Comparison of ENCODE assay signal across 8 cellular contexts in genomic region chr17:76736349-76737081, GRCh38. TPM values are rescaled to one million over a fixed set of nuclear protein-coding genes. Genes with fewer than 3 reads are reported as not detected.
DNase-seq lines count a peak whose midpoint lies in the region; ATAC-seq, FAIRE-seq and TF ChIP-seq lines count a peak whose summit lies in the region.

No MANE protein-coding gene starts in this region.

- H3K4me1 ChIP-seq in GM23338 (ENCODE audit: insufficient read depth), result peaks cover 12% of the 10 kb centered on the region; the same call in 1 of the 2 replicates
- peaks cover 0 to 50% (median 15%) of the 10 kb centered on the region in 4 donors for H3K4me1 ChIP-seq in right lobe of liver

- H3K27ac ChIP-seq in GM23338 (ENCODE audit: low read depth) (peak overlapping the region; percentile 91), right lobe of liver (peak overlapping the region; percentile 96 to 99 (median 96))

- peak; percentile 16 for ATAC-seq in GM23338
- peak; percentile 19 to 48 (median 44) for ATAC-seq in right lobe of liver

- H3K4me3 Mint-ChIP-seq in GM23338, result peak overlapping the region; percentile 99
- H3K4me3 Mint-ChIP-seq in activated CD4-positive, alpha-beta T cell treated with anti-CD3 and anti-CD28 coated beads, Interleukin-2, amount 10 ng/mL, durations not matched to agents 7 days and 5 days, result peak overlapping the region; percentile 88
- peak overlapping the region; percentile 92 for H3K4me3 Mint-ChIP-seq in dendritic cell treated with granulocyte-macrophage colony-stimulating factor and Interleukin-4, amounts not matched to agents 40 ng/mL and 50 ng/mL, for 4 days

- H3K27me3 ChIP-seq in GM23338 (ENCODE audit: insufficient read depth) (no peaks in the 10 kb centered on the region), right lobe of liver (no peaks in the 10 kb centered on the region)

- H3K4me3 ChIP-seq in GM23338 (peak overlapping the region; percentile 97), NB4 (ENCODE audit: low read depth, low read length) (peak overlapping the region; percentile 100), right lobe of liver (peak overlapping the region; percentile 95 to 100 (median 97))

- peaks cover 56% of the 10 kb centered on the region for H3K79me2 ChIP-seq in GM23338 (replicated peaks; ENCODE audit: insufficient read depth)

- H3K4me2 ChIP-seq in GM23338, result peak overlapping the region; percentile 99

- peaks cover 57% of the 10 kb centered on the region for H3K36me3 Mint-ChIP-seq in GM23338 (ENCODE audit: low read depth)
- H3K36me3 Mint-ChIP-seq in activated CD4-positive, alpha-beta T cell treated with anti-CD3 and anti-CD28 coated beads, Interleukin-2, amount 10 ng/mL, durations not matched to agents 7 days and 5 days (ENCODE audit: low read depth), result peaks cover 48% of the 10 kb centered on the region
- H3K36me3 Mint-ChIP-seq in dendritic cell treated with granulocyte-macrophage colony-stimulating factor and Interleukin-4, amounts not matched to agents 40 ng/mL and 50 ng/mL, for 4 days (ENCODE audit: low read depth), result peaks cover 78% of the 10 kb centered on the region

- no peak for FAIRE-seq in GM19239 (lab: Jason Lieb, UNC)

- peaks cover 25% of the 10 kb centered on the region for H3K27me3 Mint-ChIP-seq in GM23338 (ENCODE audit: insufficient read depth, low read depth, poor library complexity)
- H3K27me3 Mint-ChIP-seq in activated CD4-positive, alpha-beta T cell treated with anti-CD3 and anti-CD28 coated beads, Interleukin-2, amount 10 ng/mL, durations not matched to agents 7 days and 5 days, result no peaks in the 10 kb centered on the region
- H3K27me3 Mint-ChIP-seq in dendritic cell treated with granulocyte-macrophage colony-stimulating factor and Interleukin-4, amounts not matched to agents 40 ng/mL and 50 ng/mL, for 4 days, result no peaks in the 10 kb centered on the region

- H3K4me1 Mint-ChIP-seq in GM23338, result peaks cover 26% of the 10 kb centered on the region
- H3K4me1 Mint-ChIP-seq in activated CD4-positive, alpha-beta T cell treated with anti-CD3 and anti-CD28 coated beads, Interleukin-2, amount 10 ng/mL, durations not matched to agents 7 days and 5 days, result peaks cover 52% of the 10 kb centered on the region
- peaks cover 34% of the 10 kb centered on the region for H3K4me1 Mint-ChIP-seq in dendritic cell treated with granulocyte-macrophage colony-stimulating factor and Interleukin-4, amounts not matched to agents 40 ng/mL and 50 ng/mL, for 4 days (ENCODE audit: low read depth)

- peaks cover 40% of the 10 kb centered on the region for H3F3A ChIP-seq in GM23338 (replicated peaks; ENCODE audit: low read depth)

- POLR2A ChIA-PET in activated CD4-positive, alpha-beta T cell treated with anti-CD3 and anti-CD28 coated beads, Interleukin-2, amount 10 ng/mL, durations not matched to agents 7 days and 5 days (lab: Charles Lee), result interaction anchor here (1.0 to 1.3 kb wide), 2 partner anchors 9 to 44 kb away, joined by 3 to 4 read pairs; no protein-coding TSS in a partner anchor

- CTCF ChIA-PET in activated CD4-positive, alpha-beta T cell treated with anti-CD3 and anti-CD28 coated beads, Interleukin-2, amount 10 ng/mL, durations not matched to agents 7 days and 5 days (lab: Charles Lee), result interaction anchor here (0.9 to 1.2 kb wide), 3 partner anchors 9 to 214 kb away, joined by 3 to 4 read pairs (median 4); no protein-coding TSS in a partner anchor

- H2AFZ ChIP-seq in GM23338, result no peak overlapping the region

- intact Hi-C loops in dendritic cell treated with granulocyte-macrophage colony-stimulating factor and Interleukin-4, amounts not matched to agents 40 ng/mL and 50 ng/mL, for 4 days (cut with micrococcal nuclease), result loop anchor here (2.0 kb wide), 1 partner anchor 404 kb away; the partner anchor contains the start of gene SEC14L1
- intact Hi-C loops in right lobe of liver (cut with DNase I), result no loop called here

- H3K9me3 Mint-ChIP-seq in GM23338, result peaks cover 9% of the 10 kb centered on the region; the same call in 2 of the 3 replicates
- H3K9me3 Mint-ChIP-seq in activated CD4-positive, alpha-beta T cell treated with anti-CD3 and anti-CD28 coated beads, Interleukin-2, amount 10 ng/mL, durations not matched to agents 7 days and 5 days, result no peaks in the 10 kb centered on the region
- H3K9me3 Mint-ChIP-seq in dendritic cell treated with granulocyte-macrophage colony-stimulating factor and Interleukin-4, amounts not matched to agents 40 ng/mL and 50 ng/mL, for 4 days, result no peaks in the 10 kb centered on the region

- no peaks in the 10 kb centered on the region for H3K9me3 ChIP-seq in right lobe of liver

- peaks cover 28% of the 10 kb centered on the region for H4K20me1 ChIP-seq in GM23338 (replicated peaks; ENCODE audit: insufficient read depth)

- TF ChIP-seq POLR2A in NB4 (IDR thresholded peaks at IDR 0.05; ENCODE audit: extremely low read depth, insufficient read length) (peak; percentile 29), right lobe of liver (IDR thresholded peaks at IDR 0.05) (peak; percentile 9)

- no peaks in the 10 kb centered on the region for H3K9me2 ChIP-seq in GM23338 (ENCODE audit: insufficient read depth)

- no CpG with 5 or more reads among the region's 117 CpGs for WGBS in right lobe of liver (ENCODE audit: insufficient coverage, low coverage, low lambda C conversion rate, missing lambda C conversion rate)

- TF ChIP-seq CTCF in GM23338 (conservative IDR thresholded peaks at IDR 0.05; ENCODE audit: low read depth in 2 of 2), result peak in 1 of 2 experiments; percentile 21; a peak in 1 of 4 replicates
- TF ChIP-seq CTCF in NB4 (IDR thresholded peaks at IDR 0.05; ENCODE audit: low read depth, low read length), result no peak
- peak in 2 of 4 donors; percentile 16 to 24 for TF ChIP-seq CTCF in right lobe of liver (IDR thresholded peaks at IDR 0.05)

- peak overlapping the region; percentile 99 for H3K27ac Mint-ChIP-seq in GM23338
- H3K27ac Mint-ChIP-seq in activated CD4-positive, alpha-beta T cell treated with anti-CD3 and anti-CD28 coated beads, Interleukin-2, amount 10 ng/mL, durations not matched to agents 7 days and 5 days, result peak overlapping the region; percentile 99
- peak overlapping the region; percentile 96 for H3K27ac Mint-ChIP-seq in dendritic cell treated with granulocyte-macrophage colony-stimulating factor and Interleukin-4, amounts not matched to agents 40 ng/mL and 50 ng/mL, for 4 days

- DNase-seq in ELF-1 (ENCODE audit: low read depth, low spot score), result peak; percentile 64
- DNase-seq in GM23338 (ENCODE audit: low spot score), result peak; percentile 63
- DNase-seq in NB4 (ENCODE audit: low read depth), result peak; percentile 65
- DNase-seq in activated CD4-positive, alpha-beta T cell treated with anti-CD3 and anti-CD28 coated beads, Interleukin-2, amount 10 ng/mL, durations not matched to agents 7 days and 5 days, result peak; percentile 71
- DNase-seq in right lobe of liver, result peak; percentile 79 to 86 (median 82)
- DNase-seq in stimulated activated CD4-positive, alpha-beta T cell treated with anti-CD3 and anti-CD28 coated beads, Interleukin-4, amount 100 ng/mL, for 4 hours, result peak; percentile 67 to 69
- DNase-seq in GM19239 (ENCODE audit: insufficient read length, low spot score), result no peak

- H3K36me3 ChIP-seq in GM23338 (ENCODE audit: insufficient read depth), result peaks cover 34% of the 10 kb centered on the region
- H3K36me3 ChIP-seq in right lobe of liver, result peaks cover 0 to 43% (median 17%) of the 10 kb centered on the region in 4 donors

TF ChIP-seq in GM23338, 12 proteins besides CTCF, POLR2A, EP300 and RAD21 (continues in another document):
- no peak for TF ChIP-seq JUNB (IDR thresholded peaks at IDR 0.05; ENCODE audit: unreplicated experiment)

RNA-seq across cellular contexts. Expression of gene SRSF2, which starts 0.6 kb away (rescaled TPM):
- total RNA-seq in GM23338 (2014; rRNA removed; shearing (Covaris generic)), result 524 and 547 TPM in 2 replicates
- polyA plus RNA-seq in GM23338 (2016; fragmentation: Nextera tagmentation; extraction: Ambion mirVana), result 305 and 317 TPM in 2 replicates
- 100 to 1,000 TPM; 398 to 443 TPM for total RNA-seq in activated CD4-positive, alpha-beta T cell treated with anti-CD3 and anti-CD28 coated beads, Interleukin-2, amount 10 ng/mL, durations not matched to agents 7 days and 5 days
- total RNA-seq in right lobe of liver, result 100 to 1,000 TPM in 1 of 6 experiments, 10 to 100 TPM in 5; 62.4 to 106 (median 86.0) TPM

RNA-seq across cellular contexts. Expression of gene MFSD11, which starts 1.4 kb away (rescaled TPM):
- 25.5 and 35.3 TPM in 2 replicates for total RNA-seq in GM23338 (2014; rRNA removed; shearing (Covaris generic))
- 9.3 and 10.2 TPM in 2 replicates for polyA plus RNA-seq in GM23338 (2016; fragmentation: Nextera tagmentation; extraction: Ambion mirVana)
- total RNA-seq in activated CD4-positive, alpha-beta T cell treated with anti-CD3 and anti-CD28 coated beads, Interleukin-2, amount 10 ng/mL, durations not matched to agents 7 days and 5 days, result 10 to 100 TPM; 21.8 to 27.7 TPM
- total RNA-seq in right lobe of liver, result 10 to 100 TPM in 5 of 6 experiments, 1 to 10 TPM in 1; 8.5 to 16.3 (median 15.3) TPM

RNA-seq across cellular contexts. Expression of gene METTL23, which starts 9.9 kb away (rescaled TPM):
- 41.6 and 43.2 TPM in 2 replicates for total RNA-seq in GM23338 (2014; rRNA removed; shearing (Covaris generic))
- 51.6 and 55.9 TPM in 2 replicates for polyA plus RNA-seq in GM23338 (2016; fragmentation: Nextera tagmentation; extraction: Ambion mirVana)
- 10 to 100 TPM; 33.0 to 35.7 TPM for total RNA-seq in activated CD4-positive, alpha-beta T cell treated with anti-CD3 and anti-CD28 coated beads, Interleukin-2, amount 10 ng/mL, durations not matched to agents 7 days and 5 days
- 10 to 100 TPM; 16.0 to 25.0 (median 18.7) TPM for total RNA-seq in right lobe of liver

RNA-seq across cellular contexts. Expression of gene JMJD6, which starts 10.1 kb away (rescaled TPM):
- total RNA-seq in GM23338 (2014; rRNA removed; shearing (Covaris generic)), result 11.3 and 12.8 TPM in 2 replicates
- 11.4 and 12.7 TPM in 2 replicates for polyA plus RNA-seq in GM23338 (2016; fragmentation: Nextera tagmentation; extraction: Ambion mirVana)
- 10 to 100 TPM; 42.9 to 51.3 TPM for total RNA-seq in activated CD4-positive, alpha-beta T cell treated with anti-CD3 and anti-CD28 coated beads, Interleukin-2, amount 10 ng/mL, durations not matched to agents 7 days and 5 days
- 10 to 100 TPM in 5 of 6 experiments, 1 to 10 TPM in 1; 10.0 to 15.8 (median 11.1) TPM for total RNA-seq in right lobe of liver

RNA-seq across cellular contexts. Expression of gene MXRA7, which starts 25.8 kb away (rescaled TPM):
- 29.2 and 46.6 TPM in 2 replicates for total RNA-seq in GM23338 (2014; rRNA removed; shearing (Covaris generic))
- 11.4 and 12.1 TPM in 2 replicates for polyA plus RNA-seq in GM23338 (2016; fragmentation: Nextera tagmentation; extraction: Ambion mirVana)
- 10 to 100 TPM; 25.7 to 27.3 TPM for total RNA-seq in activated CD4-positive, alpha-beta T cell treated with anti-CD3 and anti-CD28 coated beads, Interleukin-2, amount 10 ng/mL, durations not matched to agents 7 days and 5 days
- 10 to 100 TPM in 5 of 6 experiments, 1 to 10 TPM in 1; 7.7 to 25.4 (median 15.3) TPM for total RNA-seq in right lobe of liver
